In the genomic region with DNA sequence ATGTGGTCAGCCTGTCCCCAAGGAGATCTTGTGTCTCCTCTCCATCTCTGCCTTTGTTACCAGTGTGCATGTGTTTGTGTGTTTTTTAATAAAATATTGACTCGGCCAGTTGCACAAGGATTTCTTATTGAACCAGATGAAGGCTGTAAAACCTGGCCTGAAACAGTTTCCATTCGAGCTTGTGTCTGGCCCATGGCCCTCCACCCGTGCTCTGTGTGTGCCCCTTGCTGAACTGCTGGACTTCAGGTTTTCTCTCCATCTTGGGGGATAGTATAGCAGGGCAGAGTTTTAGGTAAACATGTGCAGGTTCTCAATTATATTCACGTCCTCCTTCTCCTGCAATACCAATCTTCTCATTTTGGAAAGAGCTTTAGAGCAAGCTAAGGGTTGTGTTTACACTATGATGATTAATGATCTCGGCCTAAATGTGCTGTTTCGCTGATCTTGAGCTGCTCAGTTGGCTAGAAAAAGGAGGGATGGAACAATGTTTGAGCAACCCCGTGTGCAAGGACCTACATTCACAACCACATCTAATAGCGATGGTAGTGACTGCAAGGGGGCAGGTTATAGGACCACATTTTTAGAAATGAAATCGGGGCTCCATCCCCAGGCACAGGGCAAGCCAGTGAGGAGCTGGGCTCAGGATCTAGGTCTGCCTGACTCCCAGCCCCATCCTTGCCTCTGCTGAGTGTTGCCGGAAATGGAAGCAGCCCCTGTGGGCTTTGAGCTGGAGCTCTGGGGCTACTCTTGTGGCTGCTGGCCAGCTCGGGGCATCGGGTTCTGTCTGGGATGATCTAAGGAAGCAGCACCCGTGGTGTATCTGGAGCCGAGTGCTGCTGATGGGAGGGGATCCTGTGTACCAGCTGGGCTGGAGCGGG, we compare ENCODE assay signal across 14 cellular contexts. TPM values are rescaled to one million over a fixed set of nuclear protein-coding genes. Genes with fewer than 3 reads are reported as not detected.
DNase-seq lines count a peak whose midpoint lies in the region; ATAC-seq, FAIRE-seq and TF ChIP-seq lines count a peak whose summit lies in the region.
"Had no signal": no experiment of that assay in that cellular context is flagged by ENCODE, and none has a peak within 500 bp of the region (broad histone marks: within the 10 kb centered on the region; RNA-seq: fewer than 3 reads in every experiment).

No MANE protein-coding gene starts in this region.

- no peaks in the 10 kb centered on the region for H3K9me3 ChIP-seq in CD8-positive, alpha-beta T cell (ENCODE audit: low read length)
- no peaks in the 10 kb centered on the region for H3K9me3 ChIP-seq in IMR-90 (ENCODE audit: control insufficient read depth, insufficient read depth, low read length)
- no peaks in the 10 kb centered on the region for H3K9me3 ChIP-seq in astrocyte (ENCODE audit: insufficient read depth, low read depth, low read length)
- no peaks in the 10 kb centered on the region for H3K9me3 ChIP-seq in small intestine (ENCODE audit: control insufficient read depth, low read depth)
- no peaks in the 10 kb centered on the region for H3K9me3 ChIP-seq in breast epithelium

- H2BK20ac ChIP-seq in IMR-90 (ENCODE audit: low read depth, low read length), result no peak overlapping the region

- peaks cover 50% of the 10 kb centered on the region for H3K4me1 ChIP-seq in CD8-positive, alpha-beta T cell (ENCODE audit: insufficient read depth, low read length)
- H3K4me1 ChIP-seq in IMR-90 (ENCODE audit: control insufficient read depth, insufficient read depth, low read length) (peaks cover 10% of the 10 kb centered on the region), astrocyte (ENCODE audit: insufficient read depth, low read length) (peaks cover 3% of the 10 kb centered on the region), small intestine (ENCODE audit: control insufficient read depth in 2 of 2, insufficient read depth in 1 of 2, low read depth in 1 of 2, low read length in 1 of 2) (no peaks in the 10 kb centered on the region), breast epithelium (no peaks in the 10 kb centered on the region)

- no peak overlapping the region for H3K27ac Mint-ChIP-seq in CD8-positive, alpha-beta T cell
- H3K27ac Mint-ChIP-seq in astrocyte (ENCODE audit: unreplicated experiment) (peak overlapping the region; percentile 23), naive B cell (peak overlapping the region in 4 of 6 donors; percentile 56 to 90 (median 85))
- H3K27ac Mint-ChIP-seq: type B pancreatic cell had no signal

- H3K36me3 ChIP-seq in CD8-positive, alpha-beta T cell (ENCODE audit: insufficient read depth, low read length), result peaks cover 3% of the 10 kb centered on the region
- no peaks in the 10 kb centered on the region for H3K36me3 ChIP-seq in IMR-90 (ENCODE audit: control insufficient read depth, insufficient read depth, low read length)
- H3K36me3 ChIP-seq in astrocyte (ENCODE audit: insufficient read depth, low read length), result peaks cover 4% of the 10 kb centered on the region
- H3K36me3 ChIP-seq in small intestine (ENCODE audit: control insufficient read depth in 2 of 2, insufficient read depth in 2 of 2, low read length in 2 of 2), result no peaks in the 10 kb centered on the region
- no peaks in the 10 kb centered on the region for H3K36me3 ChIP-seq in breast epithelium

- no peak overlapping the region for H3K4me3 ChIP-seq in CD8-positive, alpha-beta T cell (ENCODE audit: low read depth, low read length)
- H3K4me3 ChIP-seq in IMR-90 (ENCODE audit: insufficient read depth, low read depth, low read length) (no peak overlapping the region), astrocyte (ENCODE audit: insufficient read depth, low read depth, low read length) (no peak overlapping the region), small intestine (ENCODE audit: low read depth in 1 of 2, low read length in 2 of 2) (no peak overlapping the region), breast epithelium (no peak overlapping the region)

- H3K9me3 Mint-ChIP-seq in CD8-positive, alpha-beta T cell, result no peaks in the 10 kb centered on the region
- peaks cover 2% of the 10 kb centered on the region for H3K9me3 Mint-ChIP-seq in astrocyte (ENCODE audit: unreplicated experiment)
- peaks cover 0 to 3% (median 0%) of the 10 kb centered on the region in 7 donors for H3K9me3 Mint-ChIP-seq in naive B cell

- H4K5ac ChIP-seq in IMR-90 (ENCODE audit: low read depth, low read length), result no peak overlapping the region

- H3K79me2 ChIP-seq in astrocyte (ENCODE audit: insufficient read depth, low read length), result no peaks in the 10 kb centered on the region

- H2AFZ ChIP-seq in IMR-90 (replicated peaks; ENCODE audit: low read length, poor library complexity) (peak overlapping the region; percentile 24), astrocyte (ENCODE audit: low read depth, low read length) (no peak overlapping the region)

- no TSS peak for BruUV-seq in IMR-90 (replicated peaks; lab: Mats Ljungman, UMichigan)

- no peaks in the 10 kb centered on the region for H3K27me3 ChIP-seq in CD8-positive, alpha-beta T cell (ENCODE audit: insufficient read depth, low read length)
- H3K27me3 ChIP-seq in IMR-90 (ENCODE audit: control insufficient read depth, insufficient read depth, low read length), result no peaks in the 10 kb centered on the region
- no peaks in the 10 kb centered on the region for H3K27me3 ChIP-seq in astrocyte (ENCODE audit: insufficient read depth, low read length)
- no peaks in the 10 kb centered on the region for H3K27me3 ChIP-seq in small intestine (ENCODE audit: control insufficient read depth in 2 of 2, insufficient read depth in 2 of 2, low read length in 2 of 2)
- no peaks in the 10 kb centered on the region for H3K27me3 ChIP-seq in breast epithelium

- H3K23ac ChIP-seq in IMR-90 (ENCODE audit: low read depth, low read length), result no peak overlapping the region

- peaks cover 44% of the 10 kb centered on the region for H3K36me3 Mint-ChIP-seq in CD8-positive, alpha-beta T cell
- H3K36me3 Mint-ChIP-seq in astrocyte (ENCODE audit: low read depth, unreplicated experiment) (peaks cover 16% of the 10 kb centered on the region), naive B cell (peaks cover 12 to 27% of the 10 kb centered on the region in 2 donors)

- intact Hi-C loops in CD8-positive, alpha-beta T cell (cut with DNase I, micrococcal nuclease), result loop anchor here in 1 of 2 experiments (5.0 to 10.0 kb wide), 2 partner anchors 33 to 920 kb away; partner anchors contain the start of gene STT3B
- intact Hi-C loops in IMR-90 (cut with micrococcal nuclease) (loop anchor here (5.0 kb wide), 1 partner anchor 53 kb away; no protein-coding TSS in a partner anchor), breast epithelium (cut with DNase I; ENCODE audit: low total_unique reads) (no loop called here)

- no peak for ATAC-seq in CD8-positive, alpha-beta T cell
- ATAC-seq in IMR-90 (ENCODE audit: low read depth) (peak; percentile 10; the same call in 1 of the 2 replicates), naive B cell (ENCODE audit: low read depth in 2 of 2) (no peak), GM21515 (IDR thresholded peaks at IDR 0.05; ENCODE audit: unreplicated experiment) (no peak)
- ATAC-seq: left cardiac atrium had no signal

- H3K27me3 Mint-ChIP-seq in CD8-positive, alpha-beta T cell (ENCODE audit: low read depth), result no peaks in the 10 kb centered on the region
- no peaks in the 10 kb centered on the region for H3K27me3 Mint-ChIP-seq in astrocyte (ENCODE audit: low read depth, unreplicated experiment)
- no peaks in the 10 kb centered on the region for H3K27me3 Mint-ChIP-seq in naive B cell

- H3K18ac ChIP-seq in IMR-90 (ENCODE audit: low read depth, low read length), result peak overlapping the region; percentile 21; the same call in 1 of the 2 replicates

- DNase-seq in CD8-positive, alpha-beta T cell, result peak in 2 of 7 experiments; percentile 7 to 45
- DNase-seq in IMR-90 (peak; percentile 16), astrocyte (ENCODE audit: low read depth) (no peak), naive B cell (no peak), small intestine (no peak), HCEC 1CT (no peak), breast epithelium (ENCODE audit: low spot score in 2 of 2) (no peak)
- DNase-seq: left cardiac atrium, NCI-H1092, NCI-H524, nucleus accumbens had no signal

- CTCF ChIA-PET in CD8-positive, alpha-beta T cell (lab: Charles Lee), result interaction anchor here (0.7 to 8.4 kb wide), 9 partner anchors 10 to 215 kb away, joined by 3 to 66 read pairs (median 9); no protein-coding TSS in a partner anchor
- CTCF ChIA-PET in IMR-90 (lab: Yijun Ruan, JAX), result no interaction called here

- H3K79me1 ChIP-seq in IMR-90 (ENCODE audit: low read depth in 1 of 2, low read length in 2 of 2), result no peaks in the 10 kb centered on the region

- H3K9me1 ChIP-seq in IMR-90 (ENCODE audit: insufficient read depth, low read length), result peaks cover 6% of the 10 kb centered on the region; the same call in 1 of the 2 replicates

- no peak for TF ChIP-seq RAD21 in IMR-90 (IDR thresholded peaks at IDR 0.05; ENCODE audit: low read length)

- FAIRE-seq in astrocyte (lab: Jason Lieb, UNC) (no peak), small intestine (lab: Jason Lieb, UNC) (no peak)
- FAIRE-seq: bronchial epithelial cell had no signal

- H4K91ac ChIP-seq in IMR-90 (ENCODE audit: insufficient read depth, low read depth, low read length), result no peak overlapping the region; the same call in 1 of the 2 replicates

- H3K9ac ChIP-seq in IMR-90 (ENCODE audit: low read depth, low read length) (no peak overlapping the region), astrocyte (ENCODE audit: low read length) (no peak overlapping the region)

- H3K56ac ChIP-seq in IMR-90 (ENCODE audit: extremely low read depth, insufficient read depth, low read length), result no peak overlapping the region

- no peak overlapping the region for H2BK15ac ChIP-seq in IMR-90 (ENCODE audit: low read depth, low read length)

- peak overlapping the region; percentile 50 for H3K27ac ChIP-seq in CD8-positive, alpha-beta T cell (ENCODE audit: low read depth, low read length)
- H3K27ac ChIP-seq in IMR-90 (ENCODE audit: insufficient read depth, low read length) (no peak overlapping the region), astrocyte (ENCODE audit: low read depth, low read length) (no peak overlapping the region), small intestine (ENCODE audit: low read depth in 1 of 2, low read length in 1 of 2) (no peak overlapping the region), breast epithelium (peak overlapping the region in 1 of 2 donors; percentile 33)

- in situ Hi-C loops in IMR-90 (cut with MboI; ENCODE audit: low sequenced_read_pairs), result no loop called here

- H3K4me2 ChIP-seq in IMR-90 (ENCODE audit: low read depth, low read length) (no peak overlapping the region), astrocyte (ENCODE audit: low read length) (no peak overlapping the region)

- H3K14ac ChIP-seq in IMR-90 (replicated peaks; ENCODE audit: low read depth, low read length), result peak overlapping the region; percentile 40; the same call in 1 of the 2 replicates

- H3K4ac ChIP-seq in IMR-90 (ENCODE audit: low read depth, low read length), result peak overlapping the region; percentile 25; the same call in 1 of the 2 replicates

- no peak overlapping the region for H2BK120ac ChIP-seq in IMR-90 (ENCODE audit: low read depth, low read length)

- POLR2A ChIA-PET in CD8-positive, alpha-beta T cell (lab: Charles Lee), result interaction anchor here (0.6 to 4.6 kb wide), 6 partner anchors 22 to 1903 kb away, joined by 3 to 22 read pairs (median 4); no protein-coding TSS in a partner anchor
- POLR2A ChIA-PET in IMR-90 (lab: Charles Lee; ENCODE audit: unreplicated experiment), result interaction anchor here (0.6 kb wide), 1 partner anchor 146 kb away, joined by 11 read pairs; no protein-coding TSS in a partner anchor

- peak overlapping the region; percentile 5; the same call in 1 of the 2 replicates for H2AK5ac ChIP-seq in IMR-90 (ENCODE audit: low read depth, low read length)

- TF ChIP-seq POLR2A in IMR-90 (IDR thresholded peaks at IDR 0.05; ENCODE audit: low read depth, low read length) (no peak), breast epithelium (IDR thresholded peaks at IDR 0.05) (no peak)

- peak overlapping the region; percentile 12 for H3K4me3 Mint-ChIP-seq in CD8-positive, alpha-beta T cell
- H3K4me3 Mint-ChIP-seq in astrocyte (ENCODE audit: unreplicated experiment) (no peak overlapping the region), naive B cell (peak overlapping the region in 3 of 8 donors; percentile 37 to 66 (median 57))
- H3K4me3 Mint-ChIP-seq: type B pancreatic cell had no signal

- H4K20me1 ChIP-seq in IMR-90 (ENCODE audit: insufficient read depth, low read length), result 0 out of 2 replicates have a peak, but pooled peaks cover 6% of the 10 kb centered on the region
- H4K20me1 ChIP-seq in astrocyte (ENCODE audit: insufficient read depth, low read length), result no peaks in the 10 kb centered on the region

- H3K4me1 Mint-ChIP-seq in CD8-positive, alpha-beta T cell (ENCODE audit: low read depth), result peaks cover 48% of the 10 kb centered on the region
- H3K4me1 Mint-ChIP-seq in astrocyte (ENCODE audit: low read depth, unreplicated experiment) (peaks cover 6% of the 10 kb centered on the region), naive B cell (peaks cover 49 to 53% (median 50%) of the 10 kb centered on the region in 3 donors)

- TF ChIP-seq CTCF in CD8-positive, alpha-beta T cell (IDR thresholded peaks at IDR 0.05), result no peak
- no peak for TF ChIP-seq CTCF in IMR-90 (conservative IDR thresholded peaks at IDR 0.05; ENCODE audit: low read depth, low read length)
- TF ChIP-seq CTCF in astrocyte (IDR thresholded peaks at IDR 0.05; ENCODE audit: insufficient read depth, low read depth, low read length), result no peak
- no peak for TF ChIP-seq CTCF in breast epithelium (IDR thresholded peaks at IDR 0.05)

- WGBS in IMR-90 (ENCODE audit: extremely low coverage in 2 of 2, insufficient read length in 1 of 2), 2 experiments, result 80% methylated on average over 2 of the region's 15 CpGs; no CpG with 5 or more reads in 1 of the 2 experiments
- 75 to 89% (median 87%) methylated on average over 15 of the region's 15 CpGs for WGBS in small intestine, 3 donors

- no peak overlapping the region for H2AK9ac ChIP-seq in IMR-90 (replicated peaks; ENCODE audit: low read depth, low read length, poor library complexity)

- dilution Hi-C loops in IMR-90 (cut with HindIII; ENCODE audit: low sequenced_read_pairs, unreplicated experiment), result no loop called here

- no peak overlapping the region for H4K8ac ChIP-seq in IMR-90 (ENCODE audit: low read depth in 2 of 2, low read length in 2 of 2)

- H2BK5ac ChIP-seq in IMR-90 (ENCODE audit: low read depth, low read length, poor library complexity, severe bottlenecking), result no peak overlapping the region

RNA-seq across cellular contexts. Expression of gene CMTM6, which starts 47.7 kb away (rescaled TPM):
- total RNA-seq in CD8-positive, alpha-beta T cell, result 10 to 100 TPM; 34.7 to 35.0 TPM
- total RNA-seq in IMR-90 (2012; rRNA removed), result 36.6 and 85.0 TPM in 2 replicates
- 21.3 and 29.4 TPM in 2 replicates for polyA plus RNA-seq in IMR-90 (2012; rRNA removed)
- polyA plus RNA-seq in IMR-90 (2012; cell fraction: cytosol; rRNA removed), result 6.5 and 13.3 TPM in 2 replicates
- 1.8 and 8.1 TPM in 2 replicates for polyA plus RNA-seq in IMR-90 (2012; cell fraction: nucleus; rRNA removed; ENCODE audit: low replicate concordance)
- 52.2 and 53.6 TPM in 2 replicates for total RNA-seq in astrocyte
- polyA plus RNA-seq in naive B cell (ENCODE audit: low read depth in 6 of 6), result 100 to 1,000 TPM in 4 of 6 donors, 10 to 100 TPM in 2; 89.7 to 156 (median 106) TPM
- 10 to 100 TPM in 1 of 3 donors, 1 to 10 TPM in 2; 7.3 to 25.7 (median 9.4) TPM for polyA plus RNA-seq in small intestine
- 100 to 1,000 TPM in 1 of 3 donors, 10 to 100 TPM in 2; 52.6 to 151 (median 89.5) TPM for total RNA-seq in breast epithelium
